In the genomic region with DNA sequence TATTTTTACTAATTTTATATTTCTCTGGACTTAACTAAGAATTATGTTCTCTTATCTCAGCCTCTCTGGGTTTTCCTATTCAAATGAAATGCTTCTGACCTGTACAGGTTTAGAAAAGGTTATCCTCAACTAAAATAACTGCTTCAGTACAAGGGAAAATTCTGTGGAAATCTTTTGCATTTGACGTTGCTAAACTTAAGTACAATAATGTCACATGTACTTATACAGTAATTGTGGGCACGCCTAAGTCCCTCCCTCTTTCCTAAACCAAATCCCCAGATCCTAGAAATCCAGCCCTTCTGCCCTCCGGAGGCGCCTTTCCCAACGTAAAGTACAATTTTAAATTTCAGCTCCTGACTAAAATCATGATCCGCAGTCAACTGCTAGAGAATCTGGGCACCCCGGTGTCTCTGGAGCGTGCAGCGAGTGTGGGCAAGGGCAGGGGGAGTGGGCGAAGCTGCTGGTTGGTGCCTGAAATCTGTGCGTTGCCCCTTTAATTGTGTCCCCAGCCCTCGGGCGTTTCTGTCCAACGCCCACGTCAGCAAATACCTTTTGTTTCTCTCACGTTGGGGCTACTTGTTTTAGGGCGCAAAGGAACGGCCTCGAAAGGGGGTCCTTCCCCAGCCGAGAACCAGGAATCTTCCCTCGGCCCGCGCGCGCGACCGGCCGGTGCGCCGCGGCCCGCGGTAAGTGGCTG, we compare ENCODE assay signal across 1 cellular context.
TF ChIP-seq lines count a peak whose summit lies in the region.

Gene ZBTB8A (plus strand): TSS at position 541 of the 697 bp plus-strand sequence. CDS start 53,505 bp downstream, outside the sequence.

TF ChIP-seq in GM23338, 12 proteins besides CTCF, POLR2A, EP300 and RAD21 (continued from another document):
- TF ChIP-seq ZNF462 (CRISPR knock-in tag; IDR thresholded peaks at IDR 0.05) = no peak
